29 cellular contexts compared by ENCODE assay signal in the genomic region with DNA sequence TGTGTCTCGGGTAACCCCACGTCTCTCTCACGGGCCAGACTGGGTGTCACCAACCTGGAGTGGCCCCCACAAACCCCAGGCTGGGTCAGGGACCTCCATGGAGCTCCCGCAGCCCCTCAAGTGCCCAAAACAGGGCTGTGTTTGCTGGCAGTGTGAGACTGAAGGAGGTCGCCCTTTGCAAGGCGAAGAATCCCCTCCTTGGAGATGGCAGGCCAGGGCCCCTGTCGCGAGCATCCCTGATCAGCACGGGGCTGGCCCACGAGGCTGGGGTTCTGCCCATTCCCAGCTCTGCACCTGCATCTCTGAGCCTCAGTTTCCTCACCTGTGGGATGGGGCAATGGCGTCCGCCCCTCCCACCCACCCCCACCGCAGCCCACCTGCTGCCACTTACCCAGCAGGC.
"Had no signal": no experiment of that assay in that cellular context is flagged by ENCODE, and none has a peak within 500 bp of the region (broad histone marks: within the 10 kb centered on the region; RNA-seq: fewer than 3 reads in every experiment).

No MANE protein-coding gene starts in this region.

- H3K27ac Mint-ChIP-seq: mesothelial cell of epicardium, naive B cell, nephron progenitor cell, neural progenitor cell, progenitor cell of endocrine pancreas had no signal

- H3K27me3 Mint-ChIP-seq: naive B cell; progenitor cell of endocrine pancreas; stimulated activated naive B cell treated with anti-CD40 and anti-IgM and Interleukin-4, amounts not matched to agents 10 μg/mL and 1 μg/mL and 100 μg/mL, for 72 hours had no signal

- H3K27ac ChIP-seq: left ventricle myocardium inferior, neural progenitor cell, neutrophil, ovary, right atrium auricular region, skin epidermis, stomach, testis, thyroid gland, transverse colon, uterus had no signal

- H3K4me1 ChIP-seq: testis, thyroid gland had no signal

- H3K36me3 ChIP-seq: ovary, uterus had no signal

- H3K27me3 ChIP-seq: neutrophil, ovary, right atrium auricular region, stomach, testis, thyroid gland, transverse colon, uterus had no signal

- H3K4me1 Mint-ChIP-seq: mesothelial cell of epicardium; stimulated activated naive B cell treated with anti-CD40 and anti-IgM and Interleukin-4, amounts not matched to agents 10 μg/mL and 1 μg/mL and 100 μg/mL, for 72 hours had no signal

- DNase-seq: hypothalamus; immature natural killer cell; left ventricle myocardium inferior; mesendoderm; naive B cell; natural killer cell; nephron progenitor cell; occipital lobe; stimulated activated CD4-positive, alpha-beta T cell treated with anti-CD3 and anti-CD28 coated beads, Interleukin-12 subunit alpha, Interleukin-12 subunit beta, amount 100 ng/mL, for 4 hours; stimulated activated CD4-positive, alpha-beta T cell treated with anti-CD3 and anti-CD28 coated beads, Interleukin-15, amount 100 ng/mL, for 24 hours; stimulated activated CD4-positive, alpha-beta T cell treated with anti-CD3 and anti-CD28 coated beads, Interleukin-2, amount 100 ng/mL, for 24 hours; stimulated activated CD4-positive, alpha-beta T cell treated with anti-CD3 and anti-CD28 coated beads, Interleukin-4, amount 100 ng/mL, for 1 hour; stimulated activated naive B cell treated with anti-CD40 and anti-IgM and Interleukin-4, amounts not matched to agents 10 μg/mL and 1 μg/mL and 100 μg/mL, for 72 hours; stimulated activated naive CD8-positive, alpha-beta T cell treated with anti-CD3 and anti-CD28 coated beads, Interleukin-15, Interleukin-2, amounts not matched to agents 100 U/mL and 50 U/mL, for 24 hours; stomach; testis; thyroid gland; transverse colon; uterus had no signal

- H3K9me3 ChIP-seq: neutrophil, testis, thyroid gland, transverse colon had no signal

- H3K9ac ChIP-seq: neural progenitor cell had no signal

- ATAC-seq: natural killer cell; sciatic nerve; stimulated activated naive B cell treated with anti-CD40 and anti-IgM and Interleukin-4, amounts not matched to agents 10 μg/mL and 1 μg/mL and 100 μg/mL, for 72 hours; stimulated activated naive CD8-positive, alpha-beta T cell treated with anti-CD3 and anti-CD28 coated beads, Interleukin-15, Interleukin-2, amounts not matched to agents 100 U/mL and 50 U/mL, for 24 hours had no signal

- FAIRE-seq: islet of Langerhans had no signal

- H3K4me3 ChIP-seq: left ventricle myocardium inferior, lung, neural progenitor cell, ovary, right atrium auricular region, skin epidermis, stomach, testis, thyroid gland, transverse colon, uterus had no signal

- H3K4me3 Mint-ChIP-seq: immature natural killer cell; mesothelial cell of epicardium; naive B cell; natural killer cell; nephron progenitor cell; neural progenitor cell; stimulated activated naive B cell treated with anti-CD40 and anti-IgM and Interleukin-4, amounts not matched to agents 10 μg/mL and 1 μg/mL and 100 μg/mL, for 72 hours had no signal

- H3K9me3 Mint-ChIP-seq: immature natural killer cell, natural killer cell had no signal
